8 cellular contexts compared by ENCODE assay signal in genomic region chr6:85537055-85537494, GRCh38. TPM values are rescaled to one million over a fixed set of nuclear protein-coding genes. Genes with fewer than 3 reads are reported as not detected.
DNase-seq lines count a peak whose midpoint lies in the region; ATAC-seq and TF ChIP-seq lines count a peak whose summit lies in the region.

No MANE protein-coding gene starts in this region.

- H3K9me3 ChIP-seq in ascending aorta (no peaks in the 10 kb centered on the region), lower lobe of right lung (no peaks in the 10 kb centered on the region)

- H3K4me1 Mint-ChIP-seq in CD14-positive monocyte = no peaks in the 10 kb centered on the region
- H3K4me1 Mint-ChIP-seq in activated T-cell treated with anti-CD3 and anti-CD28 coated beads, Interleukin-2, amount 50 U/mL, for 4 hours (ENCODE audit: low read depth) = peaks cover 2% of the 10 kb centered on the region

- H3K4me3 Mint-ChIP-seq in CD14-positive monocyte = no peak overlapping the region
- H3K4me3 Mint-ChIP-seq in activated T-cell treated with anti-CD3 and anti-CD28 coated beads, Interleukin-2, amount 50 U/mL, for 4 hours = no peak overlapping the region

- H3K36me3 ChIP-seq in ascending aorta = peaks cover 12 to 31% of the 10 kb centered on the region in 2 donors
- H3K36me3 ChIP-seq in lower lobe of right lung = peaks cover 64% of the 10 kb centered on the region

- H3K27me3 ChIP-seq in HL-60 (ENCODE audit: insufficient read depth, poor library complexity, severe bottlenecking) (no peaks in the 10 kb centered on the region), ascending aorta (no peaks in the 10 kb centered on the region), lower lobe of right lung (ENCODE audit: low read depth) (no peaks in the 10 kb centered on the region)

- H3K4me3 ChIP-seq in HL-60 (replicated peaks; ENCODE audit: insufficient read depth, low read length) (no peak overlapping the region), ascending aorta (no peak overlapping the region), lower lobe of right lung (no peak overlapping the region)

- H3K36me3 Mint-ChIP-seq in CD14-positive monocyte = peaks cover 41 to 50% of the 10 kb centered on the region in 2 donors
- peaks cover 17% of the 10 kb centered on the region for H3K36me3 Mint-ChIP-seq in activated T-cell treated with anti-CD3 and anti-CD28 coated beads, Interleukin-2, amount 50 U/mL, for 4 hours (ENCODE audit: insufficient read depth)

- no peak overlapping the region for H3K27ac Mint-ChIP-seq in CD14-positive monocyte

- ATAC-seq in lower lobe of right lung = no peak
- ATAC-seq in activated T-cell treated with anti-CD3 and anti-CD28 coated beads, Interleukin-2, amount 50 U/mL, for 4 hours = no peak
- ATAC-seq in GM18511 (IDR thresholded peaks at IDR 0.05; ENCODE audit: unreplicated experiment) = no peak
- no peak for ATAC-seq in GM19035 (IDR thresholded peaks at IDR 0.05; ENCODE audit: unreplicated experiment)

- TF ChIP-seq CTCF in CD14-positive monocyte (IDR thresholded peaks at IDR 0.05) (peak; percentile 83), HL-60 (IDR thresholded peaks at IDR 0.05; ENCODE audit: insufficient read depth, low read length) (peak; percentile 31), ascending aorta (IDR thresholded peaks at IDR 0.05) (peak; percentile 17 to 60 (median 58)), lower lobe of right lung (IDR thresholded peaks at IDR 0.05) (peak; percentile 60)

- DNase-seq in CD14-positive monocyte (ENCODE audit: low spot score) (no peak), HL-60 (ENCODE audit: low read depth in 1 of 2, low spot score in 1 of 2) (no peak), ascending aorta (ENCODE audit: low spot score in 2 of 2) (no peak), lower lobe of right lung (no peak), NCI-H226 (no peak)
- DNase-seq in activated T-cell treated with anti-CD3 and anti-CD28 coated beads, Interleukin-2, amount 50 U/mL, for 4 hours = no peak

- H3K27ac ChIP-seq in HL-60 (replicated peaks) = no peak overlapping the region
- peak overlapping the region in 1 of 2 donors; percentile 56 for H3K27ac ChIP-seq in ascending aorta
- H3K27ac ChIP-seq in lower lobe of right lung = no peak overlapping the region

- no peaks in the 10 kb centered on the region for H3K27me3 Mint-ChIP-seq in CD14-positive monocyte (ENCODE audit: low read depth in 3 of 3)
- H3K27me3 Mint-ChIP-seq in activated T-cell treated with anti-CD3 and anti-CD28 coated beads, Interleukin-2, amount 50 U/mL, for 4 hours (ENCODE audit: low read depth) = no peaks in the 10 kb centered on the region

- H3K9me3 Mint-ChIP-seq in CD14-positive monocyte = no peaks in the 10 kb centered on the region
- H3K9me3 Mint-ChIP-seq in activated T-cell treated with anti-CD3 and anti-CD28 coated beads, Interleukin-2, amount 50 U/mL, for 4 hours = no peaks in the 10 kb centered on the region

- intact Hi-C loops in CD14-positive monocyte (cut with micrococcal nuclease) = no loop called here
- intact Hi-C loops in ascending aorta (cut with DNase I) = loop anchor here (1.0 to 5.0 kb wide), 2 partner anchors 55 to 182 kb away; no protein-coding TSS in a partner anchor
- intact Hi-C loops in lower lobe of right lung (cut with DNase I) = no loop called here

- H3K4me1 ChIP-seq in ascending aorta (peaks cover 0 to 10% of the 10 kb centered on the region in 2 donors), lower lobe of right lung (no peaks in the 10 kb centered on the region)

RNA-seq across cellular contexts. Expression of gene SNX14, which starts 56.6 kb away (rescaled TPM):
- polyA plus RNA-seq in CD14-positive monocyte = 10 to 100 TPM; 73.3 to 75.6 TPM
- total RNA-seq in ascending aorta (63.2 TPM), lower lobe of right lung (86.7 TPM)
- total RNA-seq in activated T-cell treated with anti-CD3 and anti-CD28 coated beads, Interleukin-2, amount 50 U/mL, for 4 hours = 10 to 100 TPM; 21.1 to 30.2 (median 25.7) TPM

Comparison
In these comparisons a context has a peak if more than half of its experiments do, and no peak if none do; other contexts are left out.
1. CTCF ChIP-seq: peak in every context shown above with its lines; median percentile 83 in CD14-positive monocyte; 60 in lower lobe of right lung; 58 in ascending aorta; 31 in HL-60.